38 cellular contexts compared by ENCODE assay signal in the genomic region with DNA sequence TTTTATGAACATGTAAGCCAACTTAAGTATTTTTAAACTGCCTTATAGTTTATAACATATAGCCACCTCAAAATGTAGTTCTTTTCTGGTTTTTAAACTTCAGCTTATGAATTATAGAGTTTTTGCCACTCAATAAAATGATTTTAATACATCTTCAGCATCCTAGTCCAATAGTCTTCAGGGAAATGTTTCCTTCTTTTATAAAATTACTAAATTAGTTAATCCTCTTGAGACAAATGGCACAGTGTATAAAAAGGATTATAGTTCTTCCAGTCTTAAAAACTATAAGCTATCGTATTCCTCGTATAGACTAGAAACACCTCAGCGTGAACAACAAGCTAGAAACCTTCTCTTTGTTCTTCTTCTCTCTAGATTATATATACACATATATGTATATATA. TPM values are rescaled to one million over a fixed set of nuclear protein-coding genes. Genes with fewer than 3 reads are reported as not detected.
"Had no signal": no experiment of that assay in that cellular context is flagged by ENCODE, and none has a peak within 500 bp of the region (broad histone marks: within the 10 kb centered on the region; RNA-seq: fewer than 3 reads in every experiment).

A gene (plus strand): TSS at position 301 of the 400 bp plus-strand sequence. CDS start 2,679 bp downstream, outside the sequence.

- H3K27me3 ChIP-seq: MG63 had no signal

- H3K4me3 ChIP-seq: MG63 had no signal

- DNase-seq: Karpas-422, Kasumi-1, MG63, MM.1S, MV-4-11, NCI-H1048, NCI-H1092, NCI-H1092 treated with DMSO at 0.1 percent for 48 hours, NCI-H1105, NCI-H1105 treated with DMSO at 0.1 percent for 48 hours, NCI-H1417, NCI-H1417 treated with DMSO at 0.1 percent for 48 hours, NCI-H1436, NCI-H1436 treated with DMSO at 0.1 percent for 48 hours, NCI-H146, NCI-H1694, NCI-H1694 treated with DMSO at 0.1 percent for 48 hours, NCI-H187, NCI-H187 treated with DMSO at 0.1 percent for 48 hours, NCI-H1930, NCI-H2029, NCI-H2029 treated with DMSO at 0.1 percent for 48 hours, NCI-H2081, NCI-H2081 treated with DMSO at 0.1 percent for 48 hours, NCI-H2107, NCI-H2171, NCI-H2171 treated with DMSO at 0.1 percent for 48 hours, NCI-H2227 treated with DMSO at 0.1 percent for 48 hours, NCI-H226, NCI-H345, NCI-H446, NCI-H446 treated with DMSO at 0.1 percent for 48 hours, NCI-H510A, NCI-H510A treated with DMSO at 0.1 percent for 48 hours had no signal

- H3K36me3 ChIP-seq: MG63 had no signal

RNA-seq across cellular contexts. Expression of the gene that starts here (rescaled TPM):
- total RNA-seq: LHCN-M2, M059J, MCF 10A, NCI-H460 had no signal
